2 cellular contexts compared by ENCODE assay signal in the genomic region with DNA sequence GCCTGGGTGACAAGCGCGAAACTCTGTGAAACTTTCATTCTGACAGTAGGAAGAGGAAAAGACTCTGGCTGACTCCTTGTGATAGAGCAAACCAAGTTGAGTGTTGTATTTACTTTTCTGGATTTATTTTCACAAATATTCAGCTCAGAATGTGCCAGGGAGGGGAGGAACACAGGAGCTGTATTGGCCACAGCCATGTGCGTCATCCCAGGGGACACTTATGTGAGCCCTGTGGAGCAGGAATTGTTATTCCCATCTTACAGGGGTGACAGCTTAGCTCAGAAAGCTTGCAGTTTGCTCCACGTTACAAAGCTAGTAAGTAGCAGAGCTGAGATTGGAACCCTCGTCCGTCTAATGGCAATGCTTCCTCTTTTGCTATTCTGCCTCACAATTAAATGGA.
TF ChIP-seq lines count a peak whose summit lies in the region.

No MANE protein-coding gene starts in this region.

TF ChIP-seq in liver, 16 proteins besides CTCF, POLR2A, EP300 and RAD21 (continued from another document):
- TF ChIP-seq, protein P1, sequence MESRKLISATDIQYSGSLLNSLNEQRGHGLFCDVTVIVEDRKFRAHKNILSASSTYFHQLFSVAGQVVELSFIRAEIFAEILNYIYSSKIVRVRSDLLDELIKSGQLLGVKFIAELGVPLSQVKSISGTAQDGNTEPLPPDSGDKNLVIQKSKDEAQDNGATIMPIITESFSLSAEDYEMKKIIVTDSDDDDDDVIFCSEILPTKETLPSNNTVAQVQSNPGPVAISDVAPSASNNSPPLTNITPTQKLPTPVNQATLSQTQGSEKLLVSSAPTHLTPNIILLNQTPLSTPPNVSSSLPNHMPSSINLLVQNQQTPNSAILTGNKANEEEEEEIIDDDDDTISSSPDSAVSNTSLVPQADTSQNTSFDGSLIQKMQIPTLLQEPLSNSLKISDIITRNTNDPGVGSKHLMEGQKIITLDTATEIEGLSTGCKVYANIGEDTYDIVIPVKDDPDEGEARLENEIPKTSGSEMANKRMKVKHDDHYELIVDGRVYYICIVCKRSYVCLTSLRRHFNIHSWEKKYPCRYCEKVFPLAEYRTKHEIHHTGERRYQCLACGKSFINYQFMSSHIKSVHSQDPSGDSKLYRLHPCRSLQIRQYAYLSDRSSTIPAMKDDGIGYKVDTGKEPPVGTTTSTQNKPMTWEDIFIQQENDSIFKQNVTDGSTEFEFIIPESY (IDR thresholded peaks at IDR 0.05): no peak
- TF ChIP-seq REST (IDR thresholded peaks at IDR 0.05) (no peak), FOXA2 (IDR thresholded peaks at IDR 0.05) (no peak), RXRA (IDR thresholded peaks at IDR 0.05) (no peak)

TF ChIP-seq in HepG2, 621 proteins besides CTCF, POLR2A, EP300 and RAD21 (continued from another document):
- TF ChIP-seq, protein P2, sequence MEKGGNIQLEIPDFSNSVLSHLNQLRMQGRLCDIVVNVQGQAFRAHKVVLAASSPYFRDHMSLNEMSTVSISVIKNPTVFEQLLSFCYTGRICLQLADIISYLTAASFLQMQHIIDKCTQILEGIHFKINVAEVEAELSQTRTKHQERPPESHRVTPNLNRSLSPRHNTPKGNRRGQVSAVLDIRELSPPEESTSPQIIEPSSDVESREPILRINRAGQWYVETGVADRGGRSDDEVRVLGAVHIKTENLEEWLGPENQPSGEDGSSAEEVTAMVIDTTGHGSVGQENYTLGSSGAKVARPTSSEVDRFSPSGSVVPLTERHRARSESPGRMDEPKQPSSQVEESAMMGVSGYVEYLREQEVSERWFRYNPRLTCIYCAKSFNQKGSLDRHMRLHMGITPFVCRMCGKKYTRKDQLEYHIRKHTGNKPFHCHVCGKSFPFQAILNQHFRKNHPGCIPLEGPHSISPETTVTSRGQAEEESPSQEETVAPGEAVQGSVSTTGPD (CRISPR knock-in tag; IDR thresholded peaks at IDR 0.05): no peak
- TF ChIP-seq CBX1 (IDR thresholded peaks at IDR 0.05; ENCODE audit: low read depth): no peak
- no peak for TF ChIP-seq ZKSCAN8 (CRISPR knock-in tag; IDR thresholded peaks at IDR 0.05; ENCODE audit: borderline replicate concordance)
- TF ChIP-seq NFE2L1 (CRISPR knock-in tag; IDR thresholded peaks at IDR 0.05; ENCODE audit: borderline replicate concordance): no peak
- TF ChIP-seq ZNF34 (CRISPR knock-in tag; IDR thresholded peaks at IDR 0.05; ENCODE audit: borderline replicate concordance): no peak
- no peak for TF ChIP-seq ISX (CRISPR knock-in tag; conservative IDR thresholded peaks at IDR 0.05)
- no peak for TF ChIP-seq ZNF766 (CRISPR knock-in tag; IDR thresholded peaks at IDR 0.05; ENCODE audit: borderline replicate concordance)
